1 cellular context compared by ENCODE assay signal in the genomic region with DNA sequence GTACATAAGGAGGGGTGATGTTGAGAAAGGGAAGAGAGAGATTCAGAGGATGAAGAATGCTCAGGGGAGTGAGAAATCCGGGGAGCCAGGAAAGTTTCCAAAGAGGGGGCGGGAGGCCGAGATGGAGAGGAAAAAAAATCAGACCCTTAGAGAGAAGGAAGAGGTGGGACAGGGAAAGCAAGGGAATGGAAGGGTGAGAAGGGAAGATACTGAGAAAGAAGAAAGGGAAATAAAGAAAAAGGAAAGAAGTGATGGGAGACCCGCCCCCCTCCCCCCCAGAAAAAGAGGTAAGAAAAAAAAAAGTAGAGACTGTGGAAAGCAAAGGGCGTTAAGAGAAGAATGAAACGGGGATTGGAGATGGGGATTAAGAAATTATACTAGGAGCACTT.
TF ChIP-seq lines count a peak whose summit lies in the region.

No MANE protein-coding gene starts in this region.

TF ChIP-seq in GM12878, 131 proteins besides CTCF, POLR2A, EP300 and RAD21 (continued from another document):
- TF ChIP-seq CEBPZ (IDR thresholded peaks at IDR 0.05; ENCODE audit: low read depth, low read length) (no peak), ZNF207 (IDR thresholded peaks at IDR 0.05; ENCODE audit: borderline replicate concordance) (no peak), SREBF1 (IDR thresholded peaks at IDR 0.05; ENCODE audit: low read length) (no peak), CBX3 (IDR thresholded peaks at IDR 0.05; ENCODE audit: borderline replicate concordance, low read depth) (no peak), ZNF592 (IDR thresholded peaks at IDR 0.05) (no peak), SIN3A (IDR thresholded peaks at IDR 0.05; ENCODE audit: low read depth, low read length) (no peak), ZNF274 (IDR thresholded peaks at IDR 0.05; ENCODE audit: insufficient read depth, insufficient read length) (no peak), KLF5 (IDR thresholded peaks at IDR 0.05; ENCODE audit: partially characterized antibody) (no peak)
- TF ChIP-seq, protein P1, sequence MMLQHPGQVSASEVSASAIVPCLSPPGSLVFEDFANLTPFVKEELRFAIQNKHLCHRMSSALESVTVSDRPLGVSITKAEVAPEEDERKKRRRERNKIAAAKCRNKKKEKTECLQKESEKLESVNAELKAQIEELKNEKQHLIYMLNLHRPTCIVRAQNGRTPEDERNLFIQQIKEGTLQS (IDR thresholded peaks at IDR 0.05; ENCODE audit: borderline replicate concordance, extremely low read depth, low read depth, low read length), result no peak
